ENCODE assay signal across 1 cellular context in genomic region chr11:28837599-28837998, GRCh38.
TF ChIP-seq lines count a peak whose summit lies in the region.

No MANE protein-coding gene starts in this region.

TF ChIP-seq in IMR-90, 13 proteins besides CTCF, POLR2A, EP300 and RAD21:
- TF ChIP-seq USF2 (IDR thresholded peaks at IDR 0.05; ENCODE audit: low read depth, low read length), result no peak
- no peak for TF ChIP-seq MAFK (IDR thresholded peaks at IDR 0.05; ENCODE audit: low read depth, low read length)
- TF ChIP-seq FOS (IDR thresholded peaks at IDR 0.05; ENCODE audit: low read depth, low read length), result no peak
- TF ChIP-seq MAZ (IDR thresholded peaks at IDR 0.05; ENCODE audit: borderline replicate concordance, low read depth, low read length), result no peak
- TF ChIP-seq BHLHE40 (IDR thresholded peaks at IDR 0.05; ENCODE audit: low read depth, low read length), result no peak
- TF ChIP-seq ELK1 (IDR thresholded peaks at IDR 0.05; ENCODE audit: borderline replicate concordance, low read depth, low read length), result no peak
